ENCODE assay signal across 8 cellular contexts in genomic region chr1:153805042-153805745, GRCh38. TPM values are rescaled to one million over a fixed set of nuclear protein-coding genes. Genes with fewer than 3 reads are reported as not detected.
DNase-seq lines count a peak whose midpoint lies in the region; ATAC-seq and TF ChIP-seq lines count a peak whose summit lies in the region.

No MANE protein-coding gene starts in this region.

- H3K27me3 ChIP-seq in ACC112 (ENCODE audit: insufficient read depth, low read length): no peaks in the 10 kb centered on the region
- H3K27me3 ChIP-seq in left ventricle myocardium inferior (ENCODE audit: low read depth): no peaks in the 10 kb centered on the region

- ATAC-seq in GM19023 (IDR thresholded peaks at IDR 0.05; ENCODE audit: unreplicated experiment) (peak; percentile 90), HG03103 (IDR thresholded peaks at IDR 0.05; ENCODE audit: low read depth, unreplicated experiment) (peak; percentile 92)

- H3K4me1 ChIP-seq in ACC112 (ENCODE audit: control insufficient read depth, insufficient read depth, low read length, unreplicated experiment) (peaks cover 13% of the 10 kb centered on the region), left ventricle myocardium inferior (peaks cover 42% of the 10 kb centered on the region)

- H3K4me3 ChIP-seq in ACC112 (ENCODE audit: low read depth, low read length) (peak overlapping the region; percentile 13; the same call in 1 of the 2 replicates), left ventricle myocardium inferior (no peak overlapping the region)

- no peaks in the 10 kb centered on the region for H3K79me2 ChIP-seq in ACC112 (ENCODE audit: control insufficient read depth, insufficient read depth, low read length, unreplicated experiment)

- DNase-seq in RKO (ENCODE audit: low spot score) (peak; percentile 94), left ventricle myocardium inferior (no peak), islet precursor cell (no peak)
- peak; percentile 61 for DNase-seq in activated gamma-delta T cell treated with anti-CD3 and anti-CD28 coated beads, Interleukin-2, amount 50 U/mL, for 16 hours (ENCODE audit: low read depth)
- DNase-seq in stimulated activated CD8-positive, alpha-beta memory T cell treated with anti-CD3 and anti-CD28 coated beads, Interleukin-12 subunit alpha, Interleukin-12 subunit beta, amount 100 ng/mL, for 4 hours (ENCODE audit: low read depth): peak; percentile 33

- no peak for TF ChIP-seq CTCF in left ventricle myocardium inferior (IDR thresholded peaks at IDR 0.05; ENCODE audit: borderline replicate concordance)

- H3K27ac ChIP-seq in ACC112 (ENCODE audit: low read depth, low read length) (peak overlapping the region; percentile 78), left ventricle myocardium inferior (replicated peaks) (peak overlapping the region; percentile 84)

- no peak overlapping the region for H2AFZ ChIP-seq in ACC112 (ENCODE audit: low read length, unreplicated experiment)

- H3K36me3 ChIP-seq in ACC112 (ENCODE audit: insufficient read depth, low read length) (no peaks in the 10 kb centered on the region), left ventricle myocardium inferior (peaks cover 26% of the 10 kb centered on the region)

- intact Hi-C loops in left ventricle myocardium inferior (cut with micrococcal nuclease): no loop called here

- no peaks in the 10 kb centered on the region for H3K9me3 ChIP-seq in left ventricle myocardium inferior (replicated peaks)

RNA-seq across cellular contexts. Expression of gene SLC27A3, which starts 30.0 kb away (rescaled TPM):
- 10.5 TPM for total RNA-seq in left ventricle myocardium inferior

Comparison
In these comparisons a context has a peak if more than half of its experiments do, and no peak if none do; other contexts are left out.
1. DNase-seq: peak in RKO (single experiment), activated gamma-delta T cell treated with anti-CD3 and anti-CD28 coated beads, Interleukin-2, amount 50 U/mL, for 16 hours (single experiment) and stimulated activated CD8-positive, alpha-beta memory T cell treated with anti-CD3 and anti-CD28 coated beads, Interleukin-12 subunit alpha, Interleukin-12 subunit beta, amount 100 ng/mL, for 4 hours (single experiment); none in left ventricle myocardium inferior (single experiment) and islet precursor cell (single experiment).